In genomic region chr10:21814866-21815265, GRCh38 we compare ENCODE assay signal across 15 cellular contexts.
DNase-seq lines count a peak whose midpoint lies in the region; TF ChIP-seq lines count a peak whose summit lies in the region.
"Had no signal": no experiment of that assay in that cellular context is flagged by ENCODE, and none has a peak within 500 bp of the region (broad histone marks: within the 10 kb centered on the region; RNA-seq: fewer than 3 reads in every experiment).

No MANE protein-coding gene starts in this region.

- H3K4me3 Mint-ChIP-seq in H9: no peak overlapping the region
- H3K4me3 Mint-ChIP-seq in type B pancreatic cell: no peak overlapping the region
- H3K4me3 Mint-ChIP-seq: CD8-positive, alpha-beta memory T cell; HFFc6 had no signal

- H2BK20ac ChIP-seq in H9 (ENCODE audit: low read depth, low read length, poor library complexity, severe bottlenecking): no peak overlapping the region

- no peaks in the 10 kb centered on the region for H3K79me1 ChIP-seq in H9 (ENCODE audit: insufficient read depth, low read depth, low read length, poor library complexity, severe bottlenecking)

- no peak overlapping the region for H4K8ac ChIP-seq in H9 (replicated peaks; ENCODE audit: insufficient read length, low read depth, low read length)

- H3K36me3 Mint-ChIP-seq in H9 (ENCODE audit: insufficient read depth in 1 of 3, low read depth in 3 of 3) (peaks cover 0 to 19% (median 9%) of the 10 kb centered on the region in 3 experiments; a peak in 5 of 7 replicates), type B pancreatic cell (peaks cover 8% of the 10 kb centered on the region)

- H3K18ac ChIP-seq in H9 (ENCODE audit: insufficient read length, low read depth, low read length): no peak overlapping the region

- no peak overlapping the region for H3K14ac ChIP-seq in H9 (ENCODE audit: insufficient read depth, low read length)

- H3K23me2 ChIP-seq in H9 (ENCODE audit: insufficient read length, low read depth, low read length, poor library complexity, severe bottlenecking): no peaks in the 10 kb centered on the region

- no peak for TF ChIP-seq CTCF in H9 (conservative IDR thresholded peaks at IDR 0.05)
- no peak for TF ChIP-seq CTCF in type B pancreatic cell (conservative IDR thresholded peaks at IDR 0.05)

- H3K9ac ChIP-seq in H9 (ENCODE audit: extremely low read depth, insufficient read length, low read length): no peak overlapping the region
- H3K9ac ChIP-seq: BLaER1 had no signal

- no peak overlapping the region for H2AK5ac ChIP-seq in H9 (ENCODE audit: insufficient read length, low read length)

- no peaks in the 10 kb centered on the region for H3K27me3 ChIP-seq in H9 (ENCODE audit: insufficient read depth, low read length)
- H3K27me3 ChIP-seq: BLaER1 had no signal

- no peak overlapping the region for H2BK5ac ChIP-seq in H9 (ENCODE audit: insufficient read length, low read length)

- H3K9me3 ChIP-seq in H9 (ENCODE audit: control insufficient read depth, low read depth, low read length): no peaks in the 10 kb centered on the region
- H3K9me3 ChIP-seq: A549, Caco-2 had no signal

- H4K5ac ChIP-seq in H9 (ENCODE audit: insufficient read length, low read depth, low read length): no peak overlapping the region

- H4K20me1 ChIP-seq in H9 (ENCODE audit: control insufficient read depth, insufficient read depth, insufficient read length): no peaks in the 10 kb centered on the region
- H4K20me1 ChIP-seq: BLaER1 had no signal

- no peak overlapping the region for H3K4ac ChIP-seq in H9 (ENCODE audit: low read depth, low read length)

- H3K4me1 Mint-ChIP-seq in H9 (peaks cover 16 to 26% of the 10 kb centered on the region in 2 experiments), type B pancreatic cell (ENCODE audit: unreplicated experiment) (no peaks in the 10 kb centered on the region)

- no peak overlapping the region for H2BK15ac ChIP-seq in H9 (ENCODE audit: low read depth, low read length)

- no peak overlapping the region for H4K91ac ChIP-seq in H9 (ENCODE audit: insufficient read length, low read depth, low read length)

- no peak overlapping the region for H2AFZ ChIP-seq in H9 (ENCODE audit: low read length)

- H3K27ac Mint-ChIP-seq in H9: no peak overlapping the region
- H3K27ac Mint-ChIP-seq in type B pancreatic cell: no peak overlapping the region
- H3K27ac Mint-ChIP-seq: CD8-positive, alpha-beta memory T cell; HFFc6; IgD-negative memory B cell had no signal

- no peaks in the 10 kb centered on the region for H3K4me1 ChIP-seq in H9 (ENCODE audit: insufficient read depth, low read length)
- H3K4me1 ChIP-seq: A549, BLaER1, Caco-2 had no signal

- H3K27me3 Mint-ChIP-seq in H9 (ENCODE audit: low read depth) (no peaks in the 10 kb centered on the region), type B pancreatic cell (no peaks in the 10 kb centered on the region)
- H3K27me3 Mint-ChIP-seq: CD8-positive, alpha-beta memory T cell; IgD-negative memory B cell had no signal

- H3K23ac ChIP-seq in H9 (ENCODE audit: insufficient read length, low read depth, low read length): no peak overlapping the region

- H3K79me2 ChIP-seq in H9 (ENCODE audit: insufficient read depth, low read length): no peaks in the 10 kb centered on the region

- no peak overlapping the region for H3K56ac ChIP-seq in H9 (ENCODE audit: insufficient read length, low read depth, low read length)

- no peak overlapping the region for H3K4me2 ChIP-seq in H9 (ENCODE audit: insufficient read depth, insufficient read length, low read length)
- H3K4me2 ChIP-seq: A549, BLaER1 had no signal

- no peak overlapping the region for H2BK12ac ChIP-seq in H9 (ENCODE audit: insufficient read length, low read depth, low read length)

- H3K27ac ChIP-seq in H9 (ENCODE audit: insufficient read length, low read depth, low read length): no peak overlapping the region
- H3K27ac ChIP-seq: A549, BLaER1 had no signal

- H3K9me3 Mint-ChIP-seq in H9 (peaks cover 6 to 10% of the 10 kb centered on the region in 2 experiments; a peak in 4 of 5 replicates), type B pancreatic cell (peaks cover 8% of the 10 kb centered on the region)
- H3K9me3 Mint-ChIP-seq: HFFc6 had no signal

- no peak overlapping the region for H3T11ph ChIP-seq in H9 (ENCODE audit: low read length)

- DNase-seq in MV-4-11 (lab: John Stamatoyannopoulos, UW) (peak; percentile 59), NCI-H82 (lab: John Stamatoyannopoulos, UW) (peak; percentile 84), astrocyte of the hippocampus (ENCODE audit: low read depth, low spot score) (peak; percentile 6), myocyte (ENCODE audit: low read depth) (peak; percentile 75), H9 (no peak), type B pancreatic cell (ENCODE audit: extremely low spot score, unreplicated experiment) (no peak)
- DNase-seq in effector CD8-positive, alpha-beta T cell (lab: John Stamatoyannopoulos, UW): no peak
- DNase-seq: Caco-2; CD8-positive, alpha-beta memory T cell; GOT3; HCEC 1CT; HFFc6 had no signal

- H2BK120ac ChIP-seq in H9 (ENCODE audit: low read depth, low read length, poor library complexity, severe bottlenecking): no peak overlapping the region

- WGBS in H9 (ENCODE audit: extremely low coverage, insufficient read length, low lambda C conversion rate): no CpG with 5 or more reads among the region's 2 CpGs

Comparison
In these comparisons a context has a peak if more than half of its experiments do, and no peak if none do; other contexts are left out.
1. DNase-seq: peak in MV-4-11 (single experiment), NCI-H82 (single experiment), astrocyte of the hippocampus (single experiment) and myocyte (single experiment); none in H9 (single experiment), effector CD8-positive, alpha-beta T cell (single experiment) and type B pancreatic cell (single experiment).